Comparison of ENCODE assay signal across 16 cellular contexts in the genomic region with DNA sequence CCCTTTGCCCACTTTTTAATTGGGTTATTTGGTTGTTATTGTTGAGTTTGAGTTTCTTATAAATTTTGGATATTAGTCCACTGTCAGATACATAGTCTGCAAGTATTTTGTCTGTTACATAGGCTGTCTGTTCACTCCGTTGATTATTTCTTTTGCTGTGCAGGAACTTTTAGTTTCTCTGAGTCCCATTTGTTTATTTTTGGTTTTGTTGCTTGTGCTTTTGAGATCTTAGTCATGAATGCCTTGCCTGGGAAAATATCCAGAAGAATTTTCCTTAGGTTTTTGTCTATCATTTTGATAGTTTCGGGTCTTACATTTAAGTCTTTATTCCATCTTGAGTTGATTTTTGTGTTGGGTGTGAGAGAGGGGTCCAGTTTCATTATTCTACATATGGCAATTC.
"Had no signal": no experiment of that assay in that cellular context is flagged by ENCODE, and none has a peak within 500 bp of the region (broad histone marks: within the 10 kb centered on the region; RNA-seq: fewer than 3 reads in every experiment).

No MANE protein-coding gene starts in this region.

- H3K4me3 ChIP-seq: esophagus muscularis mucosa, gastrocnemius medialis, heart right ventricle, mucosa of descending colon, psoas muscle, stomach had no signal

- DNase-seq: cortex of kidney; effector memory CD8-positive, alpha-beta T cell; gastrocnemius medialis; heart right ventricle; hypothalamus; islet precursor cell; mammary epithelial cell; mucosa of descending colon; naive thymus-derived CD8-positive, alpha-beta T cell; psoas muscle; retina; stimulated activated CD4-positive, alpha-beta T cell treated with anti-CD3 and anti-CD28 coated beads, Interleukin-2, amount 100 ng/mL, for 24 hours; stimulated activated naive CD4-positive, alpha-beta T cell; stomach; trophoblast cell had no signal
